Comparison of ENCODE assay signal across 8 cellular contexts in genomic region chr17:78126895-78127239, GRCh38. TPM values are rescaled to one million over a fixed set of nuclear protein-coding genes. Genes with fewer than 3 reads are reported as not detected.
DNase-seq lines count a peak whose midpoint lies in the region; ATAC-seq and TF ChIP-seq lines count a peak whose summit lies in the region.

No MANE protein-coding gene starts in this region.

- H3K4me2 ChIP-seq in SU-DHL-6 (ENCODE audit: low read depth, low read length, poor library complexity, severe bottlenecking), result peak overlapping the region; percentile 90

- no peak for TF ChIP-seq EP300 in sigmoid colon (IDR thresholded peaks at IDR 0.05)

- TF ChIP-seq POLR2A in sigmoid colon (IDR thresholded peaks at IDR 0.05), result no peak
- TF ChIP-seq POLR2A in erythroblast (IDR thresholded peaks at IDR 0.05; ENCODE audit: low read length), result no peak

- H3K27ac ChIP-seq in SU-DHL-6 (ENCODE audit: low read depth, low read length), result peak overlapping the region; percentile 95
- H3K27ac ChIP-seq in sigmoid colon, result peak overlapping the region; percentile 72 to 79 (median 76)

- no peaks in the 10 kb centered on the region; the same call in 1 of the 2 replicates for H4K20me1 ChIP-seq in SU-DHL-6 (ENCODE audit: low read depth, low read length)

- peaks cover 40% of the 10 kb centered on the region for H3K79me2 ChIP-seq in SU-DHL-6 (ENCODE audit: insufficient read depth, low read length)

- peaks cover 0 to 48% (median 41%) of the 10 kb centered on the region in 4 donors for H3K4me1 ChIP-seq in sigmoid colon

- H3K4me3 ChIP-seq in GM12875 (ENCODE audit: low read depth, low read length) (peak overlapping the region; percentile 75), SU-DHL-6 (ENCODE audit: insufficient read depth, low read length, poor library complexity, severe bottlenecking) (peak overlapping the region; percentile 78), sigmoid colon (peak overlapping the region in 1 of 4 donors; percentile 61)

- H3F3A ChIP-seq in SU-DHL-6 (ENCODE audit: insufficient read depth), result peaks cover 36% of the 10 kb centered on the region

- DNase-seq in left ventricle myocardium superior (peak; percentile 38), sigmoid colon (no peak), erythroblast (lab: John Stamatoyannopoulos, UW) (no peak), amygdala (lab: John Stamatoyannopoulos, UW) (no peak), DMS 273 treated with DMSO at 0.1 percent for 48 hours (lab: John Stamatoyannopoulos, UW) (no peak)

- no peaks in the 10 kb centered on the region for H3K9me3 ChIP-seq in SU-DHL-6 (ENCODE audit: insufficient read depth, low read length)
- no peaks in the 10 kb centered on the region for H3K9me3 ChIP-seq in sigmoid colon

- 47 to 63% methylated on average over 6 of the region's 6 CpGs for WGBS in sigmoid colon, 2 donors

- TF ChIP-seq CTCF in GM12875 (IDR thresholded peaks at IDR 0.05; ENCODE audit: borderline replicate concordance, insufficient read depth, low read depth, low read length) (no peak), SU-DHL-6 (IDR thresholded peaks at IDR 0.05; ENCODE audit: insufficient read depth, low read length, poor library complexity, severe bottlenecking) (no peak), sigmoid colon (IDR thresholded peaks at IDR 0.05) (no peak)

- H3K9me2 ChIP-seq in SU-DHL-6 (replicated peaks; ENCODE audit: insufficient read depth, low read length), result no peaks in the 10 kb centered on the region

- intact Hi-C loops in left ventricle myocardium superior (cut with micrococcal nuclease), result no loop called here
- intact Hi-C loops in sigmoid colon (cut with DNase I), result no loop called here

- ATAC-seq in left ventricle myocardium superior, result no peak
- no peak for ATAC-seq in HG03095 (IDR thresholded peaks at IDR 0.05; ENCODE audit: unreplicated experiment)

- H3K36me3 ChIP-seq in SU-DHL-6 (ENCODE audit: low read length) (peaks cover 5% of the 10 kb centered on the region), sigmoid colon (peaks cover 0 to 5% (median 0%) of the 10 kb centered on the region in 4 donors)

- H3K27me3 ChIP-seq in SU-DHL-6 (ENCODE audit: low read length) (no peaks in the 10 kb centered on the region), sigmoid colon (peaks cover 20 to 59% (median 46%) of the 10 kb centered on the region in 3 donors)

- H2AFZ ChIP-seq in SU-DHL-6 (ENCODE audit: low read depth, low read length, severe bottlenecking), result no peak overlapping the region

- H3K9ac ChIP-seq in SU-DHL-6 (ENCODE audit: low read length), result peak overlapping the region; percentile 93

RNA-seq across cellular contexts. Expression of gene TMC6, which starts 1.7 kb away (rescaled TPM):
- total RNA-seq in left ventricle myocardium superior (69.2 TPM), sigmoid colon (10 to 100 TPM in 2 of 4 donors, 1 to 10 TPM in 2; 5.3 to 13.9 (median 8.9) TPM)
- polyA plus RNA-seq in sigmoid colon, result 100 to 1,000 TPM in 1 of 3 donors, 10 to 100 TPM in 1, 1 to 10 TPM in 1; 9.0 to 145 (median 10.8) TPM

RNA-seq across cellular contexts. Expression of gene TMC8, which starts 3.7 kb away (rescaled TPM):
- 1.5 TPM for total RNA-seq in left ventricle myocardium superior
- total RNA-seq in sigmoid colon, result 10 to 100 TPM in 1 of 4 donors, 1 to 10 TPM in 3; 2.8 to 13.2 (median 3.9) TPM
- polyA plus RNA-seq in sigmoid colon, result 10 to 100 TPM in 1 of 3 donors, 1 to 10 TPM in 2; 1.8 to 51.7 (median 2.1) TPM

RNA-seq across cellular contexts. Expression of gene C17orf99, which starts 19.3 kb away (rescaled TPM):
- total RNA-seq in left ventricle myocardium superior, result not detected
- not detected for total RNA-seq in sigmoid colon
- polyA plus RNA-seq in sigmoid colon, result under 1 TPM in 1 of 3 donors, not detected in 2; 0.73 TPM

RNA-seq across cellular contexts. Expression of gene SYNGR2, which starts 41.5 kb away (rescaled TPM):
- 120 TPM for total RNA-seq in left ventricle myocardium superior
- 10 to 100 TPM; 14.7 to 23.5 (median 18.6) TPM for total RNA-seq in sigmoid colon
- polyA plus RNA-seq in sigmoid colon, result 100 to 1,000 TPM in 1 of 3 donors, 10 to 100 TPM in 2; 37.2 to 280 (median 45.8) TPM

RNA-seq across cellular contexts. Expression of gene TK1, which starts 60.0 kb away (rescaled TPM):
- total RNA-seq in left ventricle myocardium superior (2.1 TPM), sigmoid colon (1 to 10 TPM in 3 of 4 donors, under 1 TPM in 1; 0.83 to 6.9 (median 3.8) TPM)
- polyA plus RNA-seq in sigmoid colon, result 10 to 100 TPM; 10.2 to 74.6 (median 44.2) TPM
